Comparison of ENCODE assay signal across 8 cellular contexts in the genomic region with DNA sequence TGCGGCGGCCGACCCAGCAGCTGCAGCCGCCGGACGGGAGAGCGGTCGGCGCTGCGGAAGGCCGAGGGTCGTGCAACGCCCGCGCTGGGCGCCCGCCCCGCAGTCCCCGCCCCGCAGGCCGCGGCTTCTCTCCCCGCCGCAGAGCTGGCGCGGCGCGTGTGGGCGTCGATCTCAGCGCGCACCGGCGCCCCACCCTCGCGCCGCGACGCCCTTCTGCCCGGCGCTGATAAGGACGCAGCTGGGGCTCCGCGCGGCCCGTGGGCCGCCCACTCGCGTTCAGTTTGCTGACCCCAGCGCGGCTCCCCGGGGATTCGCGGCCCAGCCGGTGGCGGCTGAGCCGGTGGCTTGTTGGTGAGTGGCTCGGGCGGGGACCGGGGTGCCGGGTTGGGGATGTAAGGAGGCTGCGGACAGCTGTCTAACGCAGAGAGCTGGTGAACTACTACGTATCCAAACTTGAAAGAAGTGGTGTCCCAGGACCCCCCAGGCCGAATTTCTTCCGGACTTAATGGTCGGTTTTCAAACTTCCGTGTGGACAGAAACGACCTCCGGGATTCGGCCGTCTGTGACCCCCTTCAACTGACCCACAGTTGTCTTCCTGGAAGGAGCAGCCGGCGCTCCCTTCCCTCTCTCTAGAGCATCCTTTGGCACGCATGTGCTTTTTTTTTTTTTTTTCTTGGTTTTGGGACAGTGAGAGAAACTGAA. TPM values are rescaled to one million over a fixed set of nuclear protein-coding genes. Genes with fewer than 3 reads are reported as not detected.
A peak's percentile ranks its signal among the peaks of the same experiment; 100 is the strongest.
DNase-seq lines count a peak whose midpoint lies in the region; ATAC-seq and TF ChIP-seq lines count a peak whose summit lies in the region.

No MANE protein-coding gene starts in this region.

- peaks cover 0 to 5% (median 0%) of the 10 kb centered on the region in 5 donors for H3K36me3 Mint-ChIP-seq in naive thymus-derived CD4-positive, alpha-beta T cell

- POLR2A ChIA-PET in naive thymus-derived CD4-positive, alpha-beta T cell (lab: Charles Lee), result no interaction called here

- no peaks in the 10 kb centered on the region for H3K9me3 Mint-ChIP-seq in naive thymus-derived CD4-positive, alpha-beta T cell

- H3K4me1 ChIP-seq in naive thymus-derived CD4-positive, alpha-beta T cell (ENCODE audit: control insufficient read depth in 2 of 2, insufficient read depth in 2 of 2, low read length in 2 of 2), result peaks cover 0 to 8% of the 10 kb centered on the region in 2 donors

- no peak for TF ChIP-seq CTCF in HL-60 (IDR thresholded peaks at IDR 0.05; ENCODE audit: insufficient read depth, low read length)

- H3K27ac Mint-ChIP-seq in naive thymus-derived CD4-positive, alpha-beta T cell, result peak overlapping the region in 1 of 9 donors; percentile 47

- no peaks in the 10 kb centered on the region for H3K36me3 ChIP-seq in naive thymus-derived CD4-positive, alpha-beta T cell (ENCODE audit: control insufficient read depth in 2 of 3, insufficient read depth in 3 of 3, low read length in 3 of 3)

- H3K4me1 Mint-ChIP-seq in naive thymus-derived CD4-positive, alpha-beta T cell, result peaks cover 13 to 27% (median 25%) of the 10 kb centered on the region in 7 donors

- intact Hi-C loops in naive thymus-derived CD4-positive, alpha-beta T cell (cut with micrococcal nuclease), result loop anchor here (2.0 to 10.0 kb wide), 3 partner anchors 159 to 190 kb away; a partner anchor contains a TSS

- DNase-seq in NCI-H1694 treated with DMSO at 0.1 percent for 48 hours (lab: John Stamatoyannopoulos, UW) (peak; percentile 13), NCI-H1694 (lab: John Stamatoyannopoulos, UW) (no peak), HL-60 (ENCODE audit: low read depth in 1 of 2, low spot score in 1 of 2) (peak in 1 of 2 experiments; percentile 18), fibroblast of peridontal ligament (ENCODE audit: extremely low read depth) (peak; percentile 48), NK-92 (lab: John Stamatoyannopoulos, UW; ENCODE audit: unreplicated experiment) (no peak), OCI-M2 (lab: John Stamatoyannopoulos, UW; ENCODE audit: unreplicated experiment) (no peak)
- peak; percentile 9 to 25 for DNase-seq in activated CD4-positive, alpha-beta T cell treated with anti-CD3 and anti-CD28 coated beads, Interleukin-2, amount 50 U/mL, for 48 hours
- DNase-seq in naive thymus-derived CD4-positive, alpha-beta T cell, result peak in 5 of 9 donors; percentile 10 to 37 (median 16)

- H3K9me3 ChIP-seq in naive thymus-derived CD4-positive, alpha-beta T cell (ENCODE audit: control insufficient read depth in 2 of 3, low read length in 3 of 3), result no peaks in the 10 kb centered on the region

- CTCF ChIA-PET in naive thymus-derived CD4-positive, alpha-beta T cell (lab: Charles Lee), result no interaction called here

- peak overlapping the region; percentile 74 to 90 (median 86) for H3K4me3 Mint-ChIP-seq in naive thymus-derived CD4-positive, alpha-beta T cell

- H3K27ac ChIP-seq in HL-60 (replicated peaks), result no peak overlapping the region
- H3K27ac ChIP-seq in naive thymus-derived CD4-positive, alpha-beta T cell (ENCODE audit: low read depth, low read length), result no peak overlapping the region

- peak; percentile 46 for ATAC-seq in naive thymus-derived CD4-positive, alpha-beta T cell

- H3K27me3 Mint-ChIP-seq in naive thymus-derived CD4-positive, alpha-beta T cell, result peaks cover 44 to 77% (median 59%) of the 10 kb centered on the region in 5 donors

- peak overlapping the region; percentile 62 for H3K4me3 ChIP-seq in HL-60 (replicated peaks; ENCODE audit: insufficient read depth, low read length)
- H3K4me3 ChIP-seq in naive thymus-derived CD4-positive, alpha-beta T cell (ENCODE audit: low read length), result peak overlapping the region; percentile 35

- peaks cover 36% of the 10 kb centered on the region for H3K27me3 ChIP-seq in HL-60 (ENCODE audit: insufficient read depth, poor library complexity, severe bottlenecking)
- peaks cover 3 to 9% of the 10 kb centered on the region in 2 donors for H3K27me3 ChIP-seq in naive thymus-derived CD4-positive, alpha-beta T cell (ENCODE audit: control insufficient read depth in 2 of 2, insufficient read depth in 2 of 2, low read length in 2 of 2)

RNA-seq across cellular contexts. Expression of a gene that starts 1.6 kb away (rescaled TPM):
- total RNA-seq in naive thymus-derived CD4-positive, alpha-beta T cell, result under 1 TPM; 0.05 to 0.19 (median 0.10) TPM
- polyA plus RNA-seq in naive thymus-derived CD4-positive, alpha-beta T cell, result under 1 TPM in 1 of 2 donors, not detected in 1; 0.04 TPM

Comparison
In these comparisons a context has a peak if more than half of its experiments do, and no peak if none do; other contexts are left out.
1. DNase-seq: peak in NCI-H1694 treated with DMSO at 0.1 percent for 48 hours (single experiment), activated CD4-positive, alpha-beta T cell treated with anti-CD3 and anti-CD28 coated beads, Interleukin-2, amount 50 U/mL, for 48 hours (2 of 2), fibroblast of peridontal ligament (single experiment) and naive thymus-derived CD4-positive, alpha-beta T cell (5 of 9); none in NCI-H1694 (single experiment), NK-92 (single experiment) and OCI-M2 (single experiment).